In genomic region chr4:158211288-158211687, GRCh38 we compare ENCODE assay signal across 7 cellular contexts. TPM values are rescaled to one million over a fixed set of nuclear protein-coding genes. Genes with fewer than 3 reads are reported as not detected.
DNase-seq lines count a peak whose midpoint lies in the region; ATAC-seq and TF ChIP-seq lines count a peak whose summit lies in the region.

No MANE protein-coding gene starts in this region.

- intact Hi-C loops in right cardiac atrium (cut with DNase I): no loop called here

- H3K4me1 ChIP-seq in right cardiac atrium (ENCODE audit: control insufficient read depth, insufficient read depth, low read length): no peaks in the 10 kb centered on the region

- ATAC-seq in HG02938 (IDR thresholded peaks at IDR 0.05; ENCODE audit: unreplicated experiment) (peak; percentile 26), right cardiac atrium (no peak), GM19467 (IDR thresholded peaks at IDR 0.05; ENCODE audit: unreplicated experiment) (no peak)
- no peak for ATAC-seq in activated CD4-positive, CD25-positive, alpha-beta regulatory T cell treated with anti-CD3 and anti-CD28 coated beads, Interleukin-2, amount 50 U/mL, for 24 hours

- no peak for DNase-seq in right cardiac atrium
- no peak for DNase-seq in skeletal muscle cell (ENCODE audit: low read depth)
- DNase-seq in stimulated activated CD4-positive, alpha-beta T cell treated with anti-CD3 and anti-CD28 coated beads, Interleukin-4, amount 100 ng/mL, for 4 hours: no peak

- peak overlapping the region; percentile 81 for H3K27ac ChIP-seq in VCaP
- H3K27ac ChIP-seq in right cardiac atrium (ENCODE audit: low read length): no peak overlapping the region

- H3K9me3 ChIP-seq in right cardiac atrium (ENCODE audit: control insufficient read depth, low read length): no peaks in the 10 kb centered on the region

- no peaks in the 10 kb centered on the region for H3K27me3 ChIP-seq in right cardiac atrium (ENCODE audit: control insufficient read depth, insufficient read depth)

- no peak for TF ChIP-seq CTCF in VCaP (conservative IDR thresholded peaks at IDR 0.05)

- H3K4me3 ChIP-seq in right cardiac atrium (ENCODE audit: low read length) (peak overlapping the region; percentile 74), skeletal muscle cell (ENCODE audit: low read depth, low read length) (peak overlapping the region; percentile 48)

RNA-seq across cellular contexts. Expression of gene TMEM144, which starts 1.0 kb away (rescaled TPM):
- 10 to 100 TPM; 11.4 to 18.3 (median 14.4) TPM for total RNA-seq in right cardiac atrium
- polyA plus RNA-seq in right cardiac atrium: 6.9 TPM

RNA-seq across cellular contexts. Expression of gene GASK1B, which starts 38.5 kb away (rescaled TPM):
- 10 to 100 TPM; 62.9 to 81.4 (median 76.7) TPM for total RNA-seq in right cardiac atrium
- polyA plus RNA-seq in right cardiac atrium: 25.8 TPM
